Comparison of ENCODE assay signal across 8 cellular contexts in genomic region chr17:74750327-74751069, GRCh38. TPM values are rescaled to one million over a fixed set of nuclear protein-coding genes. Genes with fewer than 3 reads are reported as not detected.
DNase-seq lines count a peak whose midpoint lies in the region; ATAC-seq and TF ChIP-seq lines count a peak whose summit lies in the region.

No MANE protein-coding gene starts in this region.

- H3K4me3 ChIP-seq in body of pancreas (peak overlapping the region in 1 of 2 donors; percentile 99), transverse colon (peak overlapping the region; percentile 80 to 94 (median 88))

- peaks cover 5% of the 10 kb centered on the region for H3K36me3 Mint-ChIP-seq in activated naive CD4-positive, alpha-beta T cell treated with anti-CD3 and anti-CD28 coated beads, Interleukin-2, amount 50 U/mL, for 24 hours
- peaks cover 8% of the 10 kb centered on the region for H3K36me3 Mint-ChIP-seq in memory B cell

- peak overlapping the region; percentile 99 for H3K4me3 Mint-ChIP-seq in activated naive CD4-positive, alpha-beta T cell treated with anti-CD3 and anti-CD28 coated beads, Interleukin-2, amount 50 U/mL, for 24 hours
- H3K4me3 Mint-ChIP-seq in memory B cell, result peak overlapping the region; percentile 96

- H3K4me1 Mint-ChIP-seq in activated naive CD4-positive, alpha-beta T cell treated with anti-CD3 and anti-CD28 coated beads, Interleukin-2, amount 50 U/mL, for 24 hours, result peaks cover 74% of the 10 kb centered on the region
- peaks cover 43% of the 10 kb centered on the region for H3K4me1 Mint-ChIP-seq in memory B cell

- no peaks in the 10 kb centered on the region for H3K9me3 Mint-ChIP-seq in activated naive CD4-positive, alpha-beta T cell treated with anti-CD3 and anti-CD28 coated beads, Interleukin-2, amount 50 U/mL, for 24 hours
- no peaks in the 10 kb centered on the region for H3K9me3 Mint-ChIP-seq in memory B cell

- peak overlapping the region; percentile 98 for H3K27ac Mint-ChIP-seq in activated naive CD4-positive, alpha-beta T cell treated with anti-CD3 and anti-CD28 coated beads, Interleukin-2, amount 50 U/mL, for 24 hours
- no peak overlapping the region for H3K27ac Mint-ChIP-seq in memory B cell

- H3K36me3 ChIP-seq in body of pancreas (replicated peaks in 1 of 2; ENCODE audit: insufficient read depth in 1 of 2, low read depth in 2 of 2) (no peaks in the 10 kb centered on the region), transverse colon (no peaks in the 10 kb centered on the region)

- intact Hi-C loops in body of pancreas (cut with DNase I), result no loop called here
- intact Hi-C loops in transverse colon (cut with DNase I; ENCODE audit: low total_unique reads), result no loop called here

- peak; percentile 83 for ATAC-seq in body of pancreas
- ATAC-seq in memory B cell (ENCODE audit: low read depth), result no peak
- no peak for ATAC-seq in GM21723 (IDR thresholded peaks at IDR 0.05; ENCODE audit: unreplicated experiment)
- ATAC-seq in HG02885 (IDR thresholded peaks at IDR 0.05; ENCODE audit: poor library complexity, unreplicated experiment), result no peak

- peak; percentile 94 to 97 (median 97) for TF ChIP-seq POLR2A in body of pancreas (IDR thresholded peaks at IDR 0.05)
- peak; percentile 24 for TF ChIP-seq POLR2A in transverse colon (IDR thresholded peaks at IDR 0.05)

- 0 to 8% methylated on average over 5 to 13 of the region's 13 CpGs for WGBS in body of pancreas, 2 donors
- WGBS in transverse colon (ENCODE audit: low coverage in 1 of 2), 2 donors, result 52% methylated on average over 12 of the region's 13 CpGs; no CpG with 5 or more reads in 1 of the 2 donors

- TF ChIP-seq CTCF in body of pancreas (IDR thresholded peaks at IDR 0.05), result peak in 3 of 7 experiments; percentile 15 to 24 (median 21)
- TF ChIP-seq CTCF in transverse colon (IDR thresholded peaks at IDR 0.05), result no peak

- no peak for TF ChIP-seq EP300 in transverse colon (IDR thresholded peaks at IDR 0.05; ENCODE audit: low read depth)

- H3K27me3 Mint-ChIP-seq in activated naive CD4-positive, alpha-beta T cell treated with anti-CD3 and anti-CD28 coated beads, Interleukin-2, amount 50 U/mL, for 24 hours, result no peaks in the 10 kb centered on the region
- H3K27me3 Mint-ChIP-seq in memory B cell, result no peaks in the 10 kb centered on the region

- in situ Hi-C loops in transverse colon (cut with MboI; ENCODE audit: low pct_ligation_motif_present in 1 of 4, low pct_unique_long_range_greater_than_20kb in 1 of 4, low sequenced_read_pairs in 3 of 4), result no loop called here

- H3K27ac ChIP-seq in body of pancreas (peak overlapping the region; percentile 95 to 97 (median 96)), transverse colon (peak overlapping the region; percentile 90 to 93 (median 91))

- H3K27me3 ChIP-seq in body of pancreas (no peaks in the 10 kb centered on the region), transverse colon (no peaks in the 10 kb centered on the region)

- DNase-seq in activated naive CD4-positive, alpha-beta T cell treated with anti-CD3 and anti-CD28 coated beads, Interleukin-2, amount 50 U/mL, for 16 hours, result no peak
- peak; percentile 93 to 98 (median 98) for DNase-seq in body of pancreas
- no peak for DNase-seq in memory B cell (ENCODE audit: low spot score in 2 of 2)
- peak; percentile 66 for DNase-seq in transverse colon
- DNase-seq in activated CD8-positive, alpha-beta memory T cell treated with anti-CD3 and anti-CD28 coated beads for 24 hours, result no peak

- H3K9me3 ChIP-seq in body of pancreas, result no peaks in the 10 kb centered on the region
- H3K9me3 ChIP-seq in transverse colon, result no peaks in the 10 kb centered on the region

- H3K4me1 ChIP-seq in body of pancreas (peaks cover 64% of the 10 kb centered on the region), transverse colon (peaks cover 13 to 61% (median 33%) of the 10 kb centered on the region in 4 donors)

RNA-seq across cellular contexts. Expression of gene NHERF1, which starts 2.1 kb away (rescaled TPM):
- total RNA-seq in body of pancreas (10 to 100 TPM; 56.6 to 64.9 TPM), transverse colon (100 to 1,000 TPM; 118 to 463 (median 233) TPM)

RNA-seq across cellular contexts. Expression of gene RAB37, which starts 13.4 kb away (rescaled TPM):
- under 1 TPM; 0.66 to 0.78 TPM for total RNA-seq in body of pancreas
- 10 to 100 TPM in 1 of 4 donors, 1 to 10 TPM in 2, not detected in 1; 5.2 to 10.5 (median 5.4) TPM for total RNA-seq in transverse colon

RNA-seq across cellular contexts. Expression of gene NAT9, which starts 25.6 kb away (rescaled TPM):
- 10 to 100 TPM; 21.8 to 23.3 TPM for total RNA-seq in body of pancreas
- 10 to 100 TPM; 18.3 to 34.4 (median 27.6) TPM for total RNA-seq in transverse colon

RNA-seq across cellular contexts. Expression of gene CD300LF, which starts 37.8 kb away (rescaled TPM):
- total RNA-seq in body of pancreas, result not detected
- total RNA-seq in transverse colon, result 10 to 100 TPM in 1 of 4 donors, 1 to 10 TPM in 2, under 1 TPM in 1; 0.40 to 37.8 (median 3.7) TPM

Comparison
In these comparisons a context has a peak if more than half of its experiments do, and no peak if none do; other contexts are left out.
1. DNase-seq: peak in body of pancreas (4 of 4) and transverse colon (single experiment); none in activated naive CD4-positive, alpha-beta T cell treated with anti-CD3 and anti-CD28 coated beads, Interleukin-2, amount 50 U/mL, for 16 hours (single experiment), memory B cell (0 of 2) and activated CD8-positive, alpha-beta memory T cell treated with anti-CD3 and anti-CD28 coated beads for 24 hours (single experiment).